Comparison of ENCODE assay signal across 28 cellular contexts in the genomic region with DNA sequence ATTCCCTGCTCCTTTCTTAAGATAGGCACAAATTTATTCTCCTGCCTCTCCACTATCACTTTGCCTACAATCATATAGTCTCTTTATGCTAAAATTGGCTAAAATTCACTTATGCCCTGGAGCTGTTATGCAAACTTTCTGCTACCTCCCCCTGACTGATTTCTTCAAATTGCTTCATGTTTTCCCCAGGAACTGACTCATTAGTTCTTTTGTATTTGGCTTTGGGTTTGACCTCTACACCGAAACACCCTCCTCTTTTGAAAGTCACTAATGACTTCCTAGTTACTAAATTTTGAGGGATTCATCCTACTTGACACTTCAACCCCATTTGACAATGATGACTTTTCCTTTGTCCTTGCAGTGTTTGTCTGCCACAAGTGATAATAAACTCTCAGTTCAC.
A peak's percentile ranks its signal among the peaks of the same experiment; 100 is the strongest.
DNase-seq lines count a peak whose midpoint lies in the region; ATAC-seq and TF ChIP-seq lines count a peak whose summit lies in the region.
"Had no signal": no experiment of that assay in that cellular context is flagged by ENCODE, and none has a peak within 500 bp of the region (broad histone marks: within the 10 kb centered on the region; RNA-seq: fewer than 3 reads in every experiment).

No MANE protein-coding gene starts in this region.

- ATAC-seq in GM18519 (IDR thresholded peaks at IDR 0.05; ENCODE audit: low FRiP score, unreplicated experiment) (no peak), PC-3 (no peak)
- ATAC-seq: activated CD4-positive, CD25-positive, alpha-beta regulatory T cell treated with anti-CD3 and anti-CD28 coated beads, Interleukin-2, amount 50 U/mL, for 24 hours; activated naive CD8-positive, alpha-beta T cell treated with anti-CD3 and anti-CD28 coated beads, Interleukin-2, amount 50 U/mL, for 24 hours; activated T-cell treated with anti-CD3 and anti-CD28 coated beads, Interleukin-2, amount 50 U/mL, for 72 hours; psoas muscle; stimulated activated memory B cell treated with anti-CD40 and anti-IgM and Interleukin-4, amounts not matched to agents 10 μg/mL and 1 μg/mL and 100 μg/mL, for 72 hours had no signal

- DNase-seq in HS-5 (ENCODE audit: low read depth) (peak; percentile 5), NOMO-1 (lab: John Stamatoyannopoulos, UW; ENCODE audit: unreplicated experiment in 2 of 2) (peak; percentile 82 to 91), SKM-1 treated with dmso at 0.1 percent for 144 hours (lab: John Stamatoyannopoulos, UW; ENCODE audit: unreplicated experiment) (peak; percentile 90), iris pigment epithelial cell (ENCODE audit: low read depth) (peak; percentile 2), vagina (ENCODE audit: extremely low spot score in 2 of 2) (no peak), PC-3 (no peak)
- DNase-seq in activated naive CD4-positive, alpha-beta T cell treated with anti-CD3 and anti-CD28 coated beads, Interleukin-2, amount 10 ng/mL, durations not matched to agents 7 days and 5 days = no peak
- DNase-seq: activated CD4-positive, alpha-beta T cell treated with anti-CD3 and anti-CD28 coated beads, Interleukin-2, amount 50 U/mL, for 4 hours; activated naive CD8-positive, alpha-beta T cell treated with anti-CD3 and anti-CD28 coated beads, Interleukin-2, amount 50 U/mL, for 24 hours; activated T-cell treated with anti-CD3 and anti-CD28 coated beads, Interleukin-2, amount 50 U/mL, for 72 hours; dermis blood vessel endothelial cell; DMS153; HCEC 1CT; IMR-90; NCI-H1105; NCI-H187 treated with DMSO at 0.1 percent for 48 hours; NCI-H2171 treated with DMSO at 0.1 percent for 48 hours; NCI-H510A treated with DMSO at 0.1 percent for 48 hours; psoas muscle; stimulated activated CD4-positive, alpha-beta T cell treated with anti-CD3 and anti-CD28 coated beads, Interleukin-15, amount 100 ng/mL, for 24 hours; transverse colon had no signal

- POLR2A ChIA-PET in PC-3 (lab: Charles Lee; ENCODE audit: unreplicated experiment) = no interaction called here

- intact Hi-C loops in vagina (cut with DNase I) (no loop called here), PC-3 (cut with micrococcal nuclease) (no loop called here)

- H3K4me3 Mint-ChIP-seq in activated naive CD4-positive, alpha-beta T cell treated with anti-CD3 and anti-CD28 coated beads, Interleukin-2, amount 10 ng/mL, durations not matched to agents 7 days and 5 days = no peak overlapping the region
- H3K4me3 Mint-ChIP-seq: activated naive CD8-positive, alpha-beta T cell treated with anti-CD3 and anti-CD28 coated beads, Interleukin-2, amount 50 U/mL, for 24 hours; activated T-cell treated with anti-CD3 and anti-CD28 coated beads, Interleukin-2, amount 50 U/mL, for 72 hours; nephron; stimulated activated memory B cell treated with anti-CD40 and anti-IgM and Interleukin-4, amounts not matched to agents 10 μg/mL and 1 μg/mL and 100 μg/mL, for 72 hours; T-helper 1 cell treated with Interleukin-12 subunit alpha and Interleukin-12 subunit beta and Interleukin-4 antibody, amounts not matched to agents 30 μg/mL and 1 μg/mL, for 36 hours had no signal

- no peak overlapping the region for H3K27ac Mint-ChIP-seq in activated naive CD4-positive, alpha-beta T cell treated with anti-CD3 and anti-CD28 coated beads, Interleukin-2, amount 10 ng/mL, durations not matched to agents 7 days and 5 days
- H3K27ac Mint-ChIP-seq: activated naive CD8-positive, alpha-beta T cell treated with anti-CD3 and anti-CD28 coated beads, Interleukin-2, amount 50 U/mL, for 24 hours; activated T-cell treated with anti-CD3 and anti-CD28 coated beads, Interleukin-2, amount 50 U/mL, for 72 hours; nephron; stimulated activated memory B cell treated with anti-CD40 and anti-IgM and Interleukin-4, amounts not matched to agents 10 μg/mL and 1 μg/mL and 100 μg/mL, for 72 hours; T-helper 1 cell treated with Interleukin-12 subunit alpha and Interleukin-12 subunit beta and Interleukin-4 antibody, amounts not matched to agents 30 μg/mL and 1 μg/mL, for 36 hours had no signal

- no peaks in the 10 kb centered on the region for H3K4me1 Mint-ChIP-seq in activated naive CD4-positive, alpha-beta T cell treated with anti-CD3 and anti-CD28 coated beads, Interleukin-2, amount 10 ng/mL, durations not matched to agents 7 days and 5 days
- H3K4me1 Mint-ChIP-seq: activated naive CD8-positive, alpha-beta T cell treated with anti-CD3 and anti-CD28 coated beads, Interleukin-2, amount 50 U/mL, for 24 hours; nephron; stimulated activated memory B cell treated with anti-CD40 and anti-IgM and Interleukin-4, amounts not matched to agents 10 μg/mL and 1 μg/mL and 100 μg/mL, for 72 hours had no signal

- H3K4me1 ChIP-seq in vagina = no peaks in the 10 kb centered on the region
- no peaks in the 10 kb centered on the region for H3K4me1 ChIP-seq in PC-3 (ENCODE audit: insufficient read depth, low read length)
- H3K4me1 ChIP-seq: psoas muscle, transverse colon had no signal

- H3K9me3 ChIP-seq in vagina (no peaks in the 10 kb centered on the region), PC-3 (ENCODE audit: low read length) (no peaks in the 10 kb centered on the region)
- H3K9me3 ChIP-seq: BLaER1 treated with 17β-estradiol and CSF1 and Interleukin-3, amounts not matched to agents 10 nM and 100 nM; psoas muscle; transverse colon had no signal

- no peak for TF ChIP-seq POLR2A in vagina (IDR thresholded peaks at IDR 0.05)

- no peaks in the 10 kb centered on the region for H3K79me2 ChIP-seq in PC-3 (ENCODE audit: low read length)

- H3K9ac ChIP-seq in PC-3 (ENCODE audit: low read length) = no peak overlapping the region
- H3K9ac ChIP-seq: BLaER1 treated with 17β-estradiol and CSF1 and Interleukin-3, amounts not matched to agents 10 nM and 100 nM had no signal

- H3K4me2 ChIP-seq in PC-3 (ENCODE audit: low read length) = no peak overlapping the region

- H3K9me3 Mint-ChIP-seq in activated naive CD4-positive, alpha-beta T cell treated with anti-CD3 and anti-CD28 coated beads, Interleukin-2, amount 10 ng/mL, durations not matched to agents 7 days and 5 days = no peaks in the 10 kb centered on the region
- H3K9me3 Mint-ChIP-seq: nephron had no signal

- H3F3A ChIP-seq in PC-3 (ENCODE audit: low read length, unreplicated experiment) = no peaks in the 10 kb centered on the region

- H3K36me3 ChIP-seq in vagina (no peaks in the 10 kb centered on the region), PC-3 (ENCODE audit: low read depth, low read length) (no peaks in the 10 kb centered on the region)
- H3K36me3 ChIP-seq: BLaER1 treated with 17β-estradiol and CSF1 and Interleukin-3, amounts not matched to agents 10 nM and 100 nM; transverse colon had no signal

- no peaks in the 10 kb centered on the region for H4K20me1 ChIP-seq in PC-3 (ENCODE audit: low read length)
- H4K20me1 ChIP-seq: BLaER1 treated with 17β-estradiol and CSF1 and Interleukin-3, amounts not matched to agents 10 nM and 100 nM had no signal

- H3K36me3 Mint-ChIP-seq in activated naive CD4-positive, alpha-beta T cell treated with anti-CD3 and anti-CD28 coated beads, Interleukin-2, amount 10 ng/mL, durations not matched to agents 7 days and 5 days = no peaks in the 10 kb centered on the region
- H3K36me3 Mint-ChIP-seq: stimulated activated memory B cell treated with anti-CD40 and anti-IgM and Interleukin-4, amounts not matched to agents 10 μg/mL and 1 μg/mL and 100 μg/mL, for 72 hours had no signal

- H3K4me3 ChIP-seq in vagina (no peak overlapping the region), PC-3 (ENCODE audit: low read length) (no peak overlapping the region)
- H3K4me3 ChIP-seq: BLaER1 treated with 17β-estradiol and CSF1 and Interleukin-3, amounts not matched to agents 10 nM and 100 nM; psoas muscle; transverse colon had no signal

- H3K27me3 ChIP-seq in vagina (no peaks in the 10 kb centered on the region), PC-3 (ENCODE audit: low read length) (no peaks in the 10 kb centered on the region)
- H3K27me3 ChIP-seq: BLaER1 treated with 17β-estradiol and CSF1 and Interleukin-3, amounts not matched to agents 10 nM and 100 nM; transverse colon had no signal

- H2AFZ ChIP-seq in PC-3 (ENCODE audit: low read length) = no peak overlapping the region

- BruUV-seq in PC-3 (replicated peaks; lab: Mats Ljungman, UMichigan) = no TSS peak

- no peak for TF ChIP-seq CTCF in vagina (IDR thresholded peaks at IDR 0.05)
- TF ChIP-seq CTCF in PC-3 (conservative IDR thresholded peaks at IDR 0.05; ENCODE audit: low read depth, low read length) = no peak

- CTCF ChIA-PET in activated naive CD4-positive, alpha-beta T cell treated with anti-CD3 and anti-CD28 coated beads, Interleukin-2, amount 10 ng/mL, durations not matched to agents 7 days and 5 days (lab: Charles Lee) = no interaction called here
- CTCF ChIA-PET in PC-3 (lab: Charles Lee) = no interaction called here

- H3K27ac ChIP-seq in vagina = no peak overlapping the region
- no peak overlapping the region for H3K27ac ChIP-seq in PC-3 (ENCODE audit: low read length)
- H3K27ac ChIP-seq: BLaER1 treated with 17β-estradiol and CSF1 and Interleukin-3, amounts not matched to agents 10 nM and 100 nM; psoas muscle; RWPE1; transverse colon had no signal

- H3K27me3 Mint-ChIP-seq in activated naive CD4-positive, alpha-beta T cell treated with anti-CD3 and anti-CD28 coated beads, Interleukin-2, amount 10 ng/mL, durations not matched to agents 7 days and 5 days = no peaks in the 10 kb centered on the region
- H3K27me3 Mint-ChIP-seq: activated naive CD8-positive, alpha-beta T cell treated with anti-CD3 and anti-CD28 coated beads, Interleukin-2, amount 50 U/mL, for 24 hours; stimulated activated memory B cell treated with anti-CD40 and anti-IgM and Interleukin-4, amounts not matched to agents 10 μg/mL and 1 μg/mL and 100 μg/mL, for 72 hours had no signal

- no peaks in the 10 kb centered on the region for H3K9me2 ChIP-seq in PC-3 (replicated peaks; ENCODE audit: low read length)

Comparison
In these comparisons a context has a peak if more than half of its experiments do, and no peak if none do; other contexts are left out.
1. DNase-seq: peak in HS-5 (single experiment), NOMO-1 (2 of 2), SKM-1 treated with dmso at 0.1 percent for 144 hours (single experiment) and iris pigment epithelial cell (single experiment); none in activated naive CD4-positive, alpha-beta T cell treated with anti-CD3 and anti-CD28 coated beads, Interleukin-2, amount 10 ng/mL, durations not matched to agents 7 days and 5 days (single experiment), vagina (0 of 2) and PC-3 (single experiment).